7 cellular contexts compared by ENCODE assay signal in genomic region chr20:19806276-19806675, GRCh38. TPM values are rescaled to one million over a fixed set of nuclear protein-coding genes. Genes with fewer than 3 reads are reported as not detected.
"Had no signal": no experiment of that assay in that cellular context is flagged by ENCODE, and none has a peak within 500 bp of the region (broad histone marks: within the 10 kb centered on the region; RNA-seq: fewer than 3 reads in every experiment).

No MANE protein-coding gene starts in this region.

RNA-seq across cellular contexts. Expression of gene RIN2, which starts 48.2 kb away (rescaled TPM):
- total RNA-seq: activated CD4-positive, alpha-beta memory T cell treated with anti-CD3 and anti-CD28 coated beads, Interleukin-2, amount 10 ng/mL, durations not matched to agents 7 days and 5 days; activated CD4-positive, alpha-beta T cell treated with anti-CD3 and anti-CD28 coated beads for 36 hours; activated CD8-positive, alpha-beta memory T cell treated with anti-CD3 and anti-CD28 coated beads for 36 hours; activated naive CD4-positive, alpha-beta T cell treated with anti-CD3 and anti-CD28 coated beads for 36 hours; activated T-helper 17 cell treated with anti-CD3 and anti-CD28 coated beads, Interleukin-2, amount 50 U/mL, for 72 hours; T-helper 2 cell treated with Interferon-gamma antibody and Interleukin-4, amounts not matched to agents 100 ng/mL and 5 ng/mL, for 36 hours had no signal
- polyA plus RNA-seq: IgD-negative memory B cell had no signal
